Comparison of ENCODE assay signal across 26 cellular contexts in the genomic region with DNA sequence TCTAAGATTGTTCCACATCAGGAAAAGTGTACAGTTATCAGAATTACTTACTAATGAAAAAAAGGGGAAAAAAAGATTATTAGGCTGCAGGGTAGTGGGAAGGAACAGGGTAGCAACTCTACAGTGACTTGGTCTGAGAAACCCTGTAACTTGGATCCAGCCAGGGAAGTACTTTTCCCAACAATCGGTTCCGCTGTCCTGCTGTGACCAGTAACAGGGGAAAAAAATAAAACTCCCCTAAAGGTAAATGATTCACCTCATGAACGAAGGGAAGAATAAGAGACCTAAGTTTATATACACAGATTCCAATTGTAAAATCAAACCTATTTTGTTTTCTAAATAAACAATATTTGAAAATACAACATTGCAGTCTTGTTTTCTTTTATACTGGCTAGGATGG.
"Had no signal": no experiment of that assay in that cellular context is flagged by ENCODE, and none has a peak within 500 bp of the region (broad histone marks: within the 10 kb centered on the region; RNA-seq: fewer than 3 reads in every experiment).

No MANE protein-coding gene starts in this region.

- H3K36me3 Mint-ChIP-seq: stimulated activated effector memory CD8-positive, alpha-beta T cell treated with anti-CD3 and anti-CD28 coated beads, Interleukin-12 subunit alpha, Interleukin-12 subunit beta, amount 100 ng/mL, for 72 hours had no signal

- H3K27ac Mint-ChIP-seq: activated CD8-positive, alpha-beta T cell treated with anti-CD3 and anti-CD28 coated beads, Interleukin-2, amount 10 ng/mL, durations not matched to agents 7 days and 5 days; activated naive CD8-positive, alpha-beta T cell; activated T-helper 1 cell treated with anti-CD3 and anti-CD28 coated beads, Interleukin-12 subunit alpha, Interleukin-12 subunit beta, Interleukin-2, Interleukin-4 antibody, amounts not matched to agents 30 ng/mL and 10 ng/mL and 1 ng/mL, durations not matched to agents 14 hours and 24 hours and 36 hours; naive thymus-derived CD4-positive, alpha-beta T cell; stimulated activated effector memory CD8-positive, alpha-beta T cell treated with anti-CD3 and anti-CD28 coated beads, Interleukin-12 subunit alpha, Interleukin-12 subunit beta, amount 100 ng/mL, for 72 hours; T-cell had no signal

- H3K4me1 ChIP-seq: adrenal gland, psoas muscle had no signal

- H3K4me3 ChIP-seq: adrenal gland, heart right ventricle, lower lobe of right lung, pancreas, psoas muscle, stomach, suprapubic skin, upper lobe of left lung had no signal

- H3K27ac ChIP-seq: adrenal gland, heart right ventricle, lower lobe of right lung, pancreas, psoas muscle, stomach, suprapubic skin, upper lobe of left lung, WERI-Rb-1 had no signal

- H3K9me3 Mint-ChIP-seq: activated T-helper 1 cell treated with anti-CD3 and anti-CD28 coated beads, Interleukin-12 subunit alpha, Interleukin-12 subunit beta, Interleukin-2, Interleukin-4 antibody, amounts not matched to agents 30 ng/mL and 10 ng/mL and 1 ng/mL, durations not matched to agents 14 hours and 24 hours and 36 hours; stimulated activated effector memory CD8-positive, alpha-beta T cell treated with anti-CD3 and anti-CD28 coated beads, Interleukin-12 subunit alpha, Interleukin-12 subunit beta, amount 100 ng/mL, for 72 hours; T-cell had no signal

- DNase-seq: activated CD4-positive, alpha-beta T cell treated with anti-CD3 and anti-CD28 coated beads for 1 hour; activated CD4-positive, alpha-beta T cell treated with anti-CD3 and anti-CD28 coated beads, Interleukin-2, amount 50 U/mL, for 1 hour; activated CD8-positive, alpha-beta T cell treated with anti-CD3 and anti-CD28 coated beads, Interleukin-2, amount 10 ng/mL, durations not matched to agents 7 days and 5 days; activated naive CD4-positive, alpha-beta T cell; adrenal gland; cerebellar nuclear complex; erythroblast; foreskin fibroblast; heart right ventricle; kidney; lower lobe of right lung; naive thymus-derived CD4-positive, alpha-beta T cell; pancreas; psoas muscle; right cardiac atrium; stimulated activated CD4-positive, alpha-beta T cell treated with anti-CD3 and anti-CD28 coated beads, Interleukin-2, amount 100 ng/mL, for 24 hours; stomach; T-cell; upper lobe of left lung; WERI-Rb-1 had no signal

- ATAC-seq: activated CD8-positive, alpha-beta T cell treated with anti-CD3 and anti-CD28 coated beads, Interleukin-2, amount 10 ng/mL, durations not matched to agents 7 days and 5 days; heart right ventricle; left lobe of liver; lower lobe of right lung; naive thymus-derived CD4-positive, alpha-beta T cell; pancreas; psoas muscle; right cardiac atrium; SK-N-SH treated with all-trans-retinoic acid at 6 μM for 48 hours; stimulated activated effector memory CD8-positive, alpha-beta T cell treated with anti-CD3 and anti-CD28 coated beads, Interleukin-12 subunit alpha, Interleukin-12 subunit beta, amount 100 ng/mL, for 72 hours; T-cell had no signal

- H3K27me3 ChIP-seq: adrenal gland, heart right ventricle, pancreas, stomach, suprapubic skin, upper lobe of left lung had no signal

- H3K4me3 Mint-ChIP-seq: activated CD8-positive, alpha-beta T cell treated with anti-CD3 and anti-CD28 coated beads, Interleukin-2, amount 10 ng/mL, durations not matched to agents 7 days and 5 days; activated naive CD8-positive, alpha-beta T cell; activated T-helper 1 cell treated with anti-CD3 and anti-CD28 coated beads, Interleukin-12 subunit alpha, Interleukin-12 subunit beta, Interleukin-2, Interleukin-4 antibody, amounts not matched to agents 30 ng/mL and 10 ng/mL and 1 ng/mL, durations not matched to agents 14 hours and 24 hours and 36 hours; naive thymus-derived CD4-positive, alpha-beta T cell; stimulated activated effector memory CD8-positive, alpha-beta T cell treated with anti-CD3 and anti-CD28 coated beads, Interleukin-12 subunit alpha, Interleukin-12 subunit beta, amount 100 ng/mL, for 72 hours; T-cell had no signal

- H3K27me3 Mint-ChIP-seq: activated naive CD8-positive, alpha-beta T cell; naive thymus-derived CD4-positive, alpha-beta T cell; T-cell had no signal

- H3K36me3 ChIP-seq: adrenal gland, heart right ventricle, lower lobe of right lung, pancreas, stomach, suprapubic skin, upper lobe of left lung, WERI-Rb-1 had no signal

- H3K9me3 ChIP-seq: adrenal gland, heart right ventricle, lower lobe of right lung, pancreas, psoas muscle, stomach, suprapubic skin, upper lobe of left lung had no signal

- H3K4me1 Mint-ChIP-seq: stimulated activated effector memory CD8-positive, alpha-beta T cell treated with anti-CD3 and anti-CD28 coated beads, Interleukin-12 subunit alpha, Interleukin-12 subunit beta, amount 100 ng/mL, for 72 hours; T-cell had no signal
